Comparison of ENCODE assay signal across 8 cellular contexts in genomic region chr7:2800923-2801682, GRCh38. TPM values are rescaled to one million over a fixed set of nuclear protein-coding genes. Genes with fewer than 3 reads are reported as not detected.
DNase-seq lines count a peak whose midpoint lies in the region; ATAC-seq, FAIRE-seq and TF ChIP-seq lines count a peak whose summit lies in the region.

No MANE protein-coding gene starts in this region.

- H3K4me2 ChIP-seq in OCI-LY3 (ENCODE audit: low read length), result peak overlapping the region; percentile 78

- TF ChIP-seq CTCF in OCI-LY3 (IDR thresholded peaks at IDR 0.05; ENCODE audit: low read depth, low read length), result no peak
- no peak for TF ChIP-seq CTCF in pancreas (IDR thresholded peaks at IDR 0.05)

- H4K20me1 ChIP-seq in OCI-LY3 (ENCODE audit: insufficient read depth, low read length), result peaks cover 3% of the 10 kb centered on the region; the same call in 1 of the 2 replicates

- H3K27ac ChIP-seq in CD4-positive, CD25-positive, alpha-beta regulatory T cell (ENCODE audit: insufficient read depth, low read length, poor library complexity, severe bottlenecking), result no peak overlapping the region
- H3K27ac ChIP-seq in OCI-LY3 (ENCODE audit: low read length) (no peak overlapping the region), pancreas (no peak overlapping the region)

- H3K9me3 ChIP-seq in CD4-positive, CD25-positive, alpha-beta regulatory T cell (ENCODE audit: control insufficient read depth in 2 of 2, low read length in 2 of 2), result no peaks in the 10 kb centered on the region
- H3K9me3 ChIP-seq in OCI-LY3 (ENCODE audit: insufficient read depth, low read length) (no peaks in the 10 kb centered on the region), pancreas (no peaks in the 10 kb centered on the region)

- H3K9ac ChIP-seq in OCI-LY3 (ENCODE audit: low read length), result no peak overlapping the region

- H3K4me1 ChIP-seq in CD4-positive, CD25-positive, alpha-beta regulatory T cell (ENCODE audit: control insufficient read depth, insufficient read depth, low read length, poor library complexity, severe bottlenecking), result no peaks in the 10 kb centered on the region
- H3K4me1 ChIP-seq in OCI-LY3 (ENCODE audit: low read length), result peaks cover 70% of the 10 kb centered on the region
- H3K4me1 ChIP-seq in pancreas, result peaks cover 0 to 17% (median 14%) of the 10 kb centered on the region in 3 donors

- H3K36me3 Mint-ChIP-seq in CD4-positive, CD25-positive, alpha-beta regulatory T cell, result peaks cover 11% of the 10 kb centered on the region
- no peaks in the 10 kb centered on the region for H3K36me3 Mint-ChIP-seq in T-helper 2 cell treated with Interferon-gamma antibody and Interleukin-4, amounts not matched to agents 5 μg/mL and 100 μg/mL, for 36 hours (ENCODE audit: low read depth)

- intact Hi-C loops in pancreas (cut with DNase I), result no loop called here

- DNase-seq in CD4-positive, CD25-positive, alpha-beta regulatory T cell, result peak in 1 of 3 donors; percentile 28
- DNase-seq in erythroblast (lab: John Stamatoyannopoulos, UW) (peak; percentile 52 to 53), pancreas (no peak), SW 1271 (lab: John Stamatoyannopoulos, UW) (no peak), NCI-H2107 treated with DMSO at 0.1 percent for 48 hours (lab: John Stamatoyannopoulos, UW; ENCODE audit: unreplicated experiment) (no peak)
- DNase-seq in T-helper 2 cell treated with Interferon-gamma antibody and Interleukin-4, amounts not matched to agents 5 μg/mL and 100 μg/mL, for 36 hours (ENCODE audit: low spot score), result no peak

- H3K9me3 Mint-ChIP-seq in CD4-positive, CD25-positive, alpha-beta regulatory T cell, result peaks cover 0 to 2% (median 0%) of the 10 kb centered on the region in 7 donors
- no peaks in the 10 kb centered on the region for H3K9me3 Mint-ChIP-seq in T-helper 2 cell treated with Interferon-gamma antibody and Interleukin-4, amounts not matched to agents 5 μg/mL and 100 μg/mL, for 36 hours

- no peak for TF ChIP-seq POLR2A in erythroblast (IDR thresholded peaks at IDR 0.05; ENCODE audit: low read length)

- H2AFZ ChIP-seq in OCI-LY3 (ENCODE audit: low read depth, low read length), result no peak overlapping the region

- 73 to 74% methylated on average over 16 of the region's 16 CpGs for WGBS in pancreas, 2 donors

- peaks cover 24 to 61% (median 32%) of the 10 kb centered on the region in 4 donors for H3K4me1 Mint-ChIP-seq in CD4-positive, CD25-positive, alpha-beta regulatory T cell
- H3K4me1 Mint-ChIP-seq in T-helper 2 cell treated with Interferon-gamma antibody and Interleukin-4, amounts not matched to agents 5 μg/mL and 100 μg/mL, for 36 hours (ENCODE audit: low read depth), result peaks cover 21% of the 10 kb centered on the region

- H3K27me3 Mint-ChIP-seq in CD4-positive, CD25-positive, alpha-beta regulatory T cell, result no peaks in the 10 kb centered on the region
- H3K27me3 Mint-ChIP-seq in T-helper 2 cell treated with Interferon-gamma antibody and Interleukin-4, amounts not matched to agents 5 μg/mL and 100 μg/mL, for 36 hours (ENCODE audit: low read depth), result no peaks in the 10 kb centered on the region

- ATAC-seq in CD4-positive, CD25-positive, alpha-beta regulatory T cell (ENCODE audit: low read depth in 2 of 2), result no peak
- ATAC-seq in pancreas (peak in 3 of 4 donors; percentile 34 to 56 (median 48)), GM18511 (IDR thresholded peaks at IDR 0.05; ENCODE audit: unreplicated experiment) (no peak)

- H3K36me3 ChIP-seq in CD4-positive, CD25-positive, alpha-beta regulatory T cell (ENCODE audit: control insufficient read depth, insufficient read depth, low read length), result no peaks in the 10 kb centered on the region
- H3K36me3 ChIP-seq in OCI-LY3 (replicated peaks; ENCODE audit: low read depth, low read length) (no peaks in the 10 kb centered on the region), pancreas (no peaks in the 10 kb centered on the region)

- no peak overlapping the region for H3K4me3 ChIP-seq in CD4-positive, CD25-positive, alpha-beta regulatory T cell (ENCODE audit: low read depth, low read length)
- H3K4me3 ChIP-seq in OCI-LY3 (ENCODE audit: low read length) (no peak overlapping the region), pancreas (no peak overlapping the region)

- FAIRE-seq in pancreas (lab: Jason Lieb, UNC), result no peak

- H3K4me3 Mint-ChIP-seq in CD4-positive, CD25-positive, alpha-beta regulatory T cell, result no peak overlapping the region
- no peak overlapping the region for H3K4me3 Mint-ChIP-seq in T-helper 2 cell treated with Interferon-gamma antibody and Interleukin-4, amounts not matched to agents 5 μg/mL and 100 μg/mL, for 36 hours

- peak overlapping the region in 2 of 3 donors; percentile 44 to 79 for H3K27ac Mint-ChIP-seq in CD4-positive, CD25-positive, alpha-beta regulatory T cell
- H3K27ac Mint-ChIP-seq in T-helper 2 cell treated with Interferon-gamma antibody and Interleukin-4, amounts not matched to agents 5 μg/mL and 100 μg/mL, for 36 hours, result no peak overlapping the region

- no peaks in the 10 kb centered on the region for H3K27me3 ChIP-seq in CD4-positive, CD25-positive, alpha-beta regulatory T cell (ENCODE audit: control insufficient read depth, insufficient read depth, low read length)
- H3K27me3 ChIP-seq in OCI-LY3 (ENCODE audit: low read depth, low read length) (no peaks in the 10 kb centered on the region), pancreas (no peaks in the 10 kb centered on the region)

- H3K79me2 ChIP-seq in OCI-LY3 (ENCODE audit: low read length), result peaks cover 46% of the 10 kb centered on the region

RNA-seq across cellular contexts. Expression of gene GNA12, which starts 43.0 kb away (rescaled TPM):
- 29.1 TPM for total RNA-seq in CD4-positive, CD25-positive, alpha-beta regulatory T cell
- polyA plus RNA-seq in CD4-positive, CD25-positive, alpha-beta regulatory T cell, result 1 to 10 TPM; 5.0 to 9.9 (median 6.9) TPM
- 10 to 100 TPM; 11.4 to 23.0 (median 18.5) TPM for total RNA-seq in pancreas
- 10 to 100 TPM in 1 of 2 donors, 1 to 10 TPM in 1; 7.5 to 12.2 TPM for polyA plus RNA-seq in pancreas

Comparison
In these comparisons a context has a peak if more than half of its experiments do, and no peak if none do; other contexts are left out.
1. ATAC-seq: peak in pancreas (3 of 4); none in CD4-positive, CD25-positive, alpha-beta regulatory T cell (0 of 2) and GM18511 (single experiment).
2. DNase-seq: peak in erythroblast (2 of 2); none in pancreas (0 of 6), SW 1271 (0 of 2), NCI-H2107 treated with DMSO at 0.1 percent for 48 hours (single experiment) and T-helper 2 cell treated with Interferon-gamma antibody and Interleukin-4, amounts not matched to agents 5 μg/mL and 100 μg/mL, for 36 hours (single experiment).